ENCODE assay signal across 8 cellular contexts in genomic region chr7:114922151-114922651, GRCh38. TPM values are rescaled to one million over a fixed set of nuclear protein-coding genes. Genes with fewer than 3 reads are reported as not detected.
DNase-seq lines count a peak whose midpoint lies in the region; ATAC-seq lines count a peak whose summit lies in the region.

No MANE protein-coding gene starts in this region.

- H3K36me3 ChIP-seq in ectodermal cell (ENCODE audit: control insufficient read depth, insufficient read depth, low read length) = no peaks in the 10 kb centered on the region
- H3K36me3 ChIP-seq in mesodermal cell (ENCODE audit: control insufficient read depth, insufficient read depth, low read length) = peaks cover 10% of the 10 kb centered on the region

- no peaks in the 10 kb centered on the region for H3K27me3 ChIP-seq in ectodermal cell (ENCODE audit: control insufficient read depth, insufficient read depth, low read length, poor library complexity, severe bottlenecking)

- H3K9me3 ChIP-seq in ectodermal cell (ENCODE audit: control insufficient read depth, low read length) (no peaks in the 10 kb centered on the region), mesodermal cell (ENCODE audit: control insufficient read depth, low read length) (no peaks in the 10 kb centered on the region)

- ATAC-seq in GM21576 (IDR thresholded peaks at IDR 0.05; ENCODE audit: unreplicated experiment) = peak; percentile 28

- WGBS in ectodermal cell, 2 experiments = 0 to 1% methylated on average over 48 of the region's 48 CpGs
- 0 to 1% methylated on average over 34 to 39 of the region's 48 CpGs for WGBS in mesodermal cell (ENCODE audit: insufficient coverage in 2 of 2), 2 experiments

- DNase-seq in EL (peak; percentile 66), KBM-7 (peak; percentile 70), cerebellar nuclear complex (lab: John Stamatoyannopoulos, UW) (no peak)
- DNase-seq in activated CD4-positive, alpha-beta T cell treated with anti-CD3 and anti-CD28 coated beads, Interleukin-2, amount 50 U/mL, for 24 hours (ENCODE audit: low read depth in 1 of 2, low spot score in 1 of 2) = peak; percentile 37 to 46
- DNase-seq in stimulated activated CD8-positive, alpha-beta memory T cell treated with anti-CD3 and anti-CD28 coated beads, Interleukin-4, amount 100 ng/mL, for 48 hours = peak; percentile 75

- H3K4me1 ChIP-seq in ectodermal cell (ENCODE audit: control insufficient read depth, insufficient read depth, low read length) (no peaks in the 10 kb centered on the region), mesodermal cell (ENCODE audit: control insufficient read depth, insufficient read depth, low read length, poor library complexity, severe bottlenecking) (peaks cover 3% of the 10 kb centered on the region)

- in situ Hi-C loops in KBM-7 (cut with MboI; ENCODE audit: low pct_unique_long_range_greater_than_20kb, low sequenced_read_pairs) = no loop called here

- H3K27ac ChIP-seq in ectodermal cell (ENCODE audit: insufficient read depth, low read depth, low read length, poor library complexity, severe bottlenecking) (no peak overlapping the region), mesodermal cell (ENCODE audit: low read depth, low read length, severe bottlenecking) (peak overlapping the region; percentile 92)

- H3K4me3 ChIP-seq in ectodermal cell (ENCODE audit: insufficient read depth, low read depth, low read length) (peak overlapping the region; percentile 68), mesodermal cell (ENCODE audit: extremely low read depth, insufficient read depth, low read length, poor library complexity, severe bottlenecking) (peak overlapping the region; percentile 82)

RNA-seq across cellular contexts. Expression of gene MDFIC, which starts 0.3 kb away (rescaled TPM):
- polyA plus RNA-seq in ectodermal cell (2013, experiment 1 of 4) = 17.6 TPM
- 12.5 TPM for polyA plus RNA-seq in ectodermal cell (2013, experiment 2 of 4)
- polyA plus RNA-seq in ectodermal cell (2013, experiment 3 of 4) = 16.6 TPM
- 14.5 TPM for polyA plus RNA-seq in ectodermal cell (2013, experiment 4 of 4)
- polyA plus RNA-seq in mesodermal cell (2013, experiment 1 of 2) = 47.7 TPM
- polyA plus RNA-seq in mesodermal cell (2013, experiment 2 of 2) = 42.0 TPM

Comparison
In these comparisons a context has a peak if more than half of its experiments do, and no peak if none do; other contexts are left out.
1. DNase-seq: peak in EL (single experiment), KBM-7 (single experiment), activated CD4-positive, alpha-beta T cell treated with anti-CD3 and anti-CD28 coated beads, Interleukin-2, amount 50 U/mL, for 24 hours (2 of 2) and stimulated activated CD8-positive, alpha-beta memory T cell treated with anti-CD3 and anti-CD28 coated beads, Interleukin-4, amount 100 ng/mL, for 48 hours (single experiment); none in cerebellar nuclear complex (0 of 2).